Comparison of ENCODE assay signal across 8 cellular contexts in the genomic region with DNA sequence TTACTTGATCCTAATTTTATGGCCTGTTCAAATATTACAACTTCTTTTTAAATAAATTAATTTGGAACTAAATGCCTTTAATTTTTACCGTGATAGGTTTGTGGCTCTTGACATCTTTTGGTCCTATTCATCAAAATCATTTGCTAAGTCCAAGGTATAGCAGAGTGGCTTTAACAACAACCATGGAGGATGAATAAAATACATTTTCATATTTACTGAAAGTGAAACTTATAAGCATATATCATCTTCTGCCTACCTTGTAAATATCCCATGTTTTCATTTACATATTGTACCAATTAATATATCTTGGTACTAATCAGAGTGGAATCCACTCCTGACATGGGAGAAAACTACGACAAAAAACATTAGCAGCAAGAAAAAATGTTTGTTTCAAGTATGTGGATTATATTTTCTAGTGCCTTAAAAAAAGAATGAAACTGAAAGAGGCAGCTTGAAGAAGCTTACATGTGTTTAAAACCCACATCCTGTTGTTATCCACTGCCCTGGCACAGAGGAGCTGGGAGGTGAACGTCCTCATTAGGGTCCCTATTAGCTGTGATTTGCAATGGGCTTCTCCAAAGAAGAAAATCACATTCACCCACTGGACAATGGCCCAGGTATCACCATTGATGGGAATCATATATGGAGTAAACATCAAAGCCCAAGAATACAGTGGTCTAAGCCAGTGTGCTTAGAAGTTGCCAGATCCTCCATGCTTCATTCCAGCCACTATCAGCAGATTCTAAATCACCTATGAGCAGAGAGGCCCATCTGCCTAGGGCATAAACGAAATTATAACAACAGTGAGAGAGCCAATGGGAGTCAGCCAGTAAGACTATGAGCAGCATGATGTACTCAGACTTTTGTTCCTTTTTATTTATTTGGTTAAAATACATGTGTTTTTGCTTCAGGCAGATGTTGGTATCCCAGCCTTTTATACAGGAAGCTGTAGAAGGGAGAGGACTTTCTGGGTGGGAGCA.
DNase-seq lines count a peak whose midpoint lies in the region; ATAC-seq and TF ChIP-seq lines count a peak whose summit lies in the region.

No MANE protein-coding gene starts in this region.

- H3K4me1 ChIP-seq in left ventricle myocardium inferior = peaks cover 77% of the 10 kb centered on the region
- peaks cover 0 to 82% (median 38%) of the 10 kb centered on the region in 4 donors for H3K4me1 ChIP-seq in tibial artery

- H3K27ac Mint-ChIP-seq in activated CD4-positive, alpha-beta T cell treated with anti-CD3 and anti-CD28 coated beads, Interleukin-2, amount 10 ng/mL, durations not matched to agents 24 days and 14 days = peak overlapping the region; percentile 79

- no peaks in the 10 kb centered on the region for H3K9me3 Mint-ChIP-seq in activated CD4-positive, alpha-beta T cell treated with anti-CD3 and anti-CD28 coated beads, Interleukin-2, amount 10 ng/mL, durations not matched to agents 24 days and 14 days

- H3K4me1 Mint-ChIP-seq in activated CD4-positive, alpha-beta T cell treated with anti-CD3 and anti-CD28 coated beads, Interleukin-2, amount 10 ng/mL, durations not matched to agents 24 days and 14 days = peaks cover 79% of the 10 kb centered on the region

- peak; percentile 76 for DNase-seq in AG10803 (ENCODE audit: low read depth)
- peak; percentile 86 for DNase-seq in activated CD4-positive, alpha-beta T cell treated with anti-CD3 and anti-CD28 coated beads, Interleukin-2, amount 10 ng/mL, durations not matched to agents 24 days and 14 days
- no peak for DNase-seq in left ventricle myocardium inferior
- no peak for DNase-seq in tibial artery
- DNase-seq in NCI-H2029 (lab: John Stamatoyannopoulos, UW) = no peak
- no peak for DNase-seq in anterior cingulate cortex (lab: John Stamatoyannopoulos, UW)

- H3K36me3 ChIP-seq in left ventricle myocardium inferior (no peaks in the 10 kb centered on the region), tibial artery (no peaks in the 10 kb centered on the region)

- H3K27me3 Mint-ChIP-seq in activated CD4-positive, alpha-beta T cell treated with anti-CD3 and anti-CD28 coated beads, Interleukin-2, amount 10 ng/mL, durations not matched to agents 24 days and 14 days = no peaks in the 10 kb centered on the region

- H3K27ac ChIP-seq in left ventricle myocardium inferior (replicated peaks) (peak overlapping the region; percentile 75), tibial artery (peak overlapping the region; percentile 42 to 47)

- H3K9me3 ChIP-seq in left ventricle myocardium inferior (replicated peaks) (no peaks in the 10 kb centered on the region), tibial artery (no peaks in the 10 kb centered on the region)

- intact Hi-C loops in activated CD4-positive, alpha-beta T cell treated with anti-CD3 and anti-CD28 coated beads, Interleukin-2, amount 10 ng/mL, durations not matched to agents 24 days and 14 days (cut with micrococcal nuclease) = loop anchor here (1.0 to 5.0 kb wide), 9 partner anchors 9 to 467 kb away; a partner anchor contains a TSS
- intact Hi-C loops in left ventricle myocardium inferior (cut with micrococcal nuclease) (no loop called here), tibial artery (cut with DNase I; ENCODE audit: low total_unique reads) (no loop called here)

- H3K4me3 Mint-ChIP-seq in activated CD4-positive, alpha-beta T cell treated with anti-CD3 and anti-CD28 coated beads, Interleukin-2, amount 10 ng/mL, durations not matched to agents 24 days and 14 days = peak overlapping the region; percentile 67

- ATAC-seq in GM19328 (IDR thresholded peaks at IDR 0.05; ENCODE audit: unreplicated experiment) = peak; percentile 60
- ATAC-seq in HG03196 (IDR thresholded peaks at IDR 0.05; ENCODE audit: unreplicated experiment) = peak; percentile 80

- H3K27me3 ChIP-seq in left ventricle myocardium inferior (ENCODE audit: low read depth) (no peaks in the 10 kb centered on the region), tibial artery (no peaks in the 10 kb centered on the region)

- peaks cover 13% of the 10 kb centered on the region for H3K36me3 Mint-ChIP-seq in activated CD4-positive, alpha-beta T cell treated with anti-CD3 and anti-CD28 coated beads, Interleukin-2, amount 10 ng/mL, durations not matched to agents 24 days and 14 days (ENCODE audit: low read depth)

- TF ChIP-seq CTCF in AG10803 (conservative IDR thresholded peaks at IDR 0.05; ENCODE audit: low read length) (no peak), left ventricle myocardium inferior (IDR thresholded peaks at IDR 0.05; ENCODE audit: borderline replicate concordance) (no peak), tibial artery (IDR thresholded peaks at IDR 0.05) (no peak)

- H3K4me3 ChIP-seq in AG10803 (ENCODE audit: low read length) = no peak overlapping the region
- H3K4me3 ChIP-seq in left ventricle myocardium inferior = no peak overlapping the region
- H3K4me3 ChIP-seq in tibial artery = no peak overlapping the region

Comparison
In these comparisons a context has a peak if more than half of its experiments do, and no peak if none do; other contexts are left out.
1. DNase-seq: peak in AG10803 (single experiment) and activated CD4-positive, alpha-beta T cell treated with anti-CD3 and anti-CD28 coated beads, Interleukin-2, amount 10 ng/mL, durations not matched to agents 24 days and 14 days (single experiment); none in left ventricle myocardium inferior (single experiment), tibial artery (0 of 2), NCI-H2029 (single experiment) and anterior cingulate cortex (0 of 58).